ENCODE assay signal across 1 cellular context in genomic region chr18:812673-813404, GRCh38.
TF ChIP-seq lines count a peak whose summit lies in the region.

No MANE protein-coding gene starts in this region.

TF ChIP-seq in HepG2, 621 proteins besides CTCF, POLR2A, EP300 and RAD21 (continued from another document and continues in another):
- TF ChIP-seq, protein P1, sequence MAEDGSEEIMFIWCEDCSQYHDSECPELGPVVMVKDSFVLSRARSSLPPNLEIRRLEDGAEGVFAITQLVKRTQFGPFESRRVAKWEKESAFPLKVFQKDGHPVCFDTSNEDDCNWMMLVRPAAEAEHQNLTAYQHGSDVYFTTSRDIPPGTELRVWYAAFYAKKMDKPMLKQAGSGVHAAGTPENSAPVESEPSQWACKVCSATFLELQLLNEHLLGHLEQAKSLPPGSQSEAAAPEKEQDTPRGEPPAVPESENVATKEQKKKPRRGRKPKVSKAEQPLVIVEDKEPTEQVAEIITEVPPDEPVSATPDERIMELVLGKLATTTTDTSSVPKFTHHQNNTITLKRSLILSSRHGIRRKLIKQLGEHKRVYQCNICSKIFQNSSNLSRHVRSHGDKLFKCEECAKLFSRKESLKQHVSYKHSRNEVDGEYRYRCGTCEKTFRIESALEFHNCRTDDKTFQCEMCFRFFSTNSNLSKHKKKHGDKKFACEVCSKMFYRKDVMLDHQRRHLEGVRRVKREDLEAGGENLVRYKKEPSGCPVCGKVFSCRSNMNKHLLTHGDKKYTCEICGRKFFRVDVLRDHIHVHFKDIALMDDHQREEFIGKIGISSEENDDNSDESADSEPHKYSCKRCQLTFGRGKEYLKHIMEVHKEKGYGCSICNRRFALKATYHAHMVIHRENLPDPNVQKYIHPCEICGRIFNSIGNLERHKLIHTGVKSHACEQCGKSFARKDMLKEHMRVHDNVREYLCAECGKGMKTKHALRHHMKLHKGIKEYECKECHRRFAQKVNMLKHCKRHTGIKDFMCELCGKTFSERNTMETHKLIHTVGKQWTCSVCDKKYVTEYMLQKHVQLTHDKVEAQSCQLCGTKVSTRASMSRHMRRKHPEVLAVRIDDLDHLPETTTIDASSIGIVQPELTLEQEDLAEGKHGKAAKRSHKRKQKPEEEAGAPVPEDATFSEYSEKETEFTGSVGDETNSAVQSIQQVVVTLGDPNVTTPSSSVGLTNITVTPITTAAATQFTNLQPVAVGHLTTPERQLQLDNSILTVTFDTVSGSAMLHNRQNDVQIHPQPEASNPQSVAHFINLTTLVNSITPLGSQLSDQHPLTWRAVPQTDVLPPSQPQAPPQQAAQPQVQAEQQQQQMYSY (CRISPR knock-in tag; IDR thresholded peaks at IDR 0.05): 0 out of 2 replicates have a peak, but pooled peaks have one; percentile 5
- no peak for TF ChIP-seq ZNF672 (CRISPR knock-in tag; IDR thresholded peaks at IDR 0.05)
- TF ChIP-seq PRMT3 (CRISPR knock-in tag; IDR thresholded peaks at IDR 0.05; ENCODE audit: borderline replicate concordance, low read depth): no peak
- TF ChIP-seq, protein P2, sequence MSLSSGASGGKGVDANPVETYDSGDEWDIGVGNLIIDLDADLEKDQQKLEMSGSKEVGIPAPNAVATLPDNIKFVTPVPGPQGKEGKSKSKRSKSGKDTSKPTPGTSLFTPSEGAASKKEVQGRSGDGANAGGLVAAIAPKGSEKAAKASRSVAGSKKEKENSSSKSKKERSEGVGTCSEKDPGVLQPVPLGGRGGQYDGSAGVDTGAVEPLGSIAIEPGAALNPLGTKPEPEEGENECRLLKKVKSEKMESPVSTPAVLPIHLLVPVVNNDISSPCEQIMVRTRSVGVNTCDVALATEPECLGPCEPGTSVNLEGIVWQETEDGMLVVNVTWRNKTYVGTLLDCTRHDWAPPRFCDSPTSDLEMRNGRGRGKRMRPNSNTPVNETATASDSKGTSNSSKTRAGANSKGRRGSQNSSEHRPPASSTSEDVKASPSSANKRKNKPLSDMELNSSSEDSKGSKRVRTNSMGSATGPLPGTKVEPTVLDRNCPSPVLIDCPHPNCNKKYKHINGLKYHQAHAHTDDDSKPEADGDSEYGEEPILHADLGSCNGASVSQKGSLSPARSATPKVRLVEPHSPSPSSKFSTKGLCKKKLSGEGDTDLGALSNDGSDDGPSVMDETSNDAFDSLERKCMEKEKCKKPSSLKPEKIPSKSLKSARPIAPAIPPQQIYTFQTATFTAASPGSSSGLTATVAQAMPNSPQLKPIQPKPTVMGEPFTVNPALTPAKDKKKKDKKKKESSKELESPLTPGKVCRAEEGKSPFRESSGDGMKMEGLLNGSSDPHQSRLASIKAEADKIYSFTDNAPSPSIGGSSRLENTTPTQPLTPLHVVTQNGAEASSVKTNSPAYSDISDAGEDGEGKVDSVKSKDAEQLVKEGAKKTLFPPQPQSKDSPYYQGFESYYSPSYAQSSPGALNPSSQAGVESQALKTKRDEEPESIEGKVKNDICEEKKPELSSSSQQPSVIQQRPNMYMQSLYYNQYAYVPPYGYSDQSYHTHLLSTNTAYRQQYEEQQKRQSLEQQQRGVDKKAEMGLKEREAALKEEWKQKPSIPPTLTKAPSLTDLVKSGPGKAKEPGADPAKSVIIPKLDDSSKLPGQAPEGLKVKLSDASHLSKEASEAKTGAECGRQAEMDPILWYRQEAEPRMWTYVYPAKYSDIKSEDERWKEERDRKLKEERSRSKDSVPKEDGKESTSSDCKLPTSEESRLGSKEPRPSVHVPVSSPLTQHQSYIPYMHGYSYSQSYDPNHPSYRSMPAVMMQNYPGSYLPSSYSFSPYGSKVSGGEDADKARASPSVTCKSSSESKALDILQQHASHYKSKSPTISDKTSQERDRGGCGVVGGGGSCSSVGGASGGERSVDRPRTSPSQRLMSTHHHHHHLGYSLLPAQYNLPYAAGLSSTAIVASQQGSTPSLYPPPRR (CRISPR knock-in tag; IDR thresholded peaks at IDR 0.05; ENCODE audit: borderline replicate concordance): no peak
- no peak for TF ChIP-seq ZNF713 (CRISPR knock-in tag; IDR thresholded peaks at IDR 0.05)
- TF ChIP-seq HMG20A (CRISPR knock-in tag; IDR thresholded peaks at IDR 0.05; ENCODE audit: borderline replicate concordance): no peak
- no peak for TF ChIP-seq STAT5B (CRISPR knock-in tag; IDR thresholded peaks at IDR 0.05)
- 0 out of 2 replicates have a peak, but pooled peaks have one; percentile 74 for TF ChIP-seq FOXO4 (CRISPR knock-in tag; conservative IDR thresholded peaks at IDR 0.05)
- TF ChIP-seq ZC3H13 (CRISPR knock-in tag; IDR thresholded peaks at IDR 0.05): peak; percentile 70; the same call in 1 of the 2 replicates
- TF ChIP-seq HOMEZ (CRISPR knock-in tag; IDR thresholded peaks at IDR 0.05; ENCODE audit: low read depth): no peak
- TF ChIP-seq ZNF570 (CRISPR knock-in tag; IDR thresholded peaks at IDR 0.05; ENCODE audit: borderline replicate concordance): no peak
- no peak for TF ChIP-seq ZNF17 (CRISPR knock-in tag; IDR thresholded peaks at IDR 0.05)
- no peak for TF ChIP-seq CAMTA2 (CRISPR knock-in tag; IDR thresholded peaks at IDR 0.05; ENCODE audit: borderline replicate concordance)
- TF ChIP-seq ZNF317 (CRISPR knock-in tag; IDR thresholded peaks at IDR 0.05): no peak
- no peak for TF ChIP-seq ZNF512B (CRISPR knock-in tag; IDR thresholded peaks at IDR 0.05; ENCODE audit: borderline replicate concordance)
- no peak for TF ChIP-seq ZNF614 (CRISPR knock-in tag; IDR thresholded peaks at IDR 0.05; ENCODE audit: borderline replicate concordance)
- 0 out of 4 replicates have a peak, but pooled peaks of 1 of the 2 experiments have one; percentile 5 for TF ChIP-seq KLF16 (CRISPR knock-in tag; IDR thresholded peaks at IDR 0.05)
- no peak for TF ChIP-seq MEIS1 (CRISPR knock-in tag; IDR thresholded peaks at IDR 0.05; ENCODE audit: borderline replicate concordance)
- TF ChIP-seq FOXA3 (CRISPR knock-in tag; IDR thresholded peaks at IDR 0.05): no peak
- TF ChIP-seq, protein P3, sequence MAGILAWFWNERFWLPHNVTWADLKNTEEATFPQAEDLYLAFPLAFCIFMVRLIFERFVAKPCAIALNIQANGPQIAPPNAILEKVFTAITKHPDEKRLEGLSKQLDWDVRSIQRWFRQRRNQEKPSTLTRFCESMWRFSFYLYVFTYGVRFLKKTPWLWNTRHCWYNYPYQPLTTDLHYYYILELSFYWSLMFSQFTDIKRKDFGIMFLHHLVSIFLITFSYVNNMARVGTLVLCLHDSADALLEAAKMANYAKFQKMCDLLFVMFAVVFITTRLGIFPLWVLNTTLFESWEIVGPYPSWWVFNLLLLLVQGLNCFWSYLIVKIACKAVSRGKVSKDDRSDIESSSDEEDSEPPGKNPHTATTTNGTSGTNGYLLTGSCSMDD (CRISPR knock-in tag; IDR thresholded peaks at IDR 0.05): no peak
- no peak for TF ChIP-seq ZSCAN29 (CRISPR knock-in tag; conservative IDR thresholded peaks at IDR 0.05)
- TF ChIP-seq NRL (CRISPR knock-in tag; IDR thresholded peaks at IDR 0.05; ENCODE audit: borderline replicate concordance): no peak; the same call in 1 of the 2 replicates
- no peak for TF ChIP-seq SKI (IDR thresholded peaks at IDR 0.05; ENCODE audit: partially characterized antibody)
- TF ChIP-seq HNF4A (CRISPR knock-in tag; IDR thresholded peaks at IDR 0.05): no peak
- no peak for TF ChIP-seq ZNF749 (CRISPR knock-in tag; IDR thresholded peaks at IDR 0.05; ENCODE audit: borderline replicate concordance)
- no peak for TF ChIP-seq GATA4 (IDR thresholded peaks at IDR 0.05; ENCODE audit: borderline replicate concordance, low read depth)
- TF ChIP-seq ZNF839 (CRISPR knock-in tag; IDR thresholded peaks at IDR 0.05; ENCODE audit: borderline replicate concordance): no peak
- TF ChIP-seq MLX (CRISPR knock-in tag; IDR thresholded peaks at IDR 0.05): no peak
- TF ChIP-seq POLR2G (IDR thresholded peaks at IDR 0.05; ENCODE audit: low read depth, low read length): peak; percentile 70
- TF ChIP-seq NFKBIZ (CRISPR knock-in tag; IDR thresholded peaks at IDR 0.05): 0 out of 2 replicates have a peak, but pooled peaks have one; percentile 23
- no peak for TF ChIP-seq ZNF546 (CRISPR knock-in tag; conservative IDR thresholded peaks at IDR 0.05)
- no peak for TF ChIP-seq JUND (CRISPR knock-in tag; IDR thresholded peaks at IDR 0.05)
- TF ChIP-seq, protein P4, sequence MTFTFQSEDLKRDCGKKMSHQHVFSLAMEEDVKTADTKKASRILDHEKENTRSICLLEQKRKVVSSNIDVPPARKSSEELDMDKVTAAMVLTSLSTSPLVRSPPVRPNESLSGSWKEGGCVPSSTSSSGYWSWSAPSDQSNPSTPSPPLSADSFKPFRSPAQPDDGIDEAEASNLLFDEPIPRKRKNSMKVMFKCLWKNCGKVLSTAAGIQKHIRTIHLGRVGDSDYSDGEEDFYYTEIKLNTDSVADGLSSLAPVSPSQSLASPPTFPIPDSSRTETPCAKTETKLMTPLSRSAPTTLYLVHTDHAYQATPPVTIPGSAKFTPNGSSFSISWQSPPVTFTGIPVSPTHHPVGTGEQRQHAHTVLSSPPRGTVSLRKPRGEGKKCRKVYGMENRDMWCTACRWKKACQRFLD (CRISPR knock-in tag; IDR thresholded peaks at IDR 0.05; ENCODE audit: borderline replicate concordance): 0 out of 2 replicates have a peak, but pooled peaks have one; percentile 66
- no peak for TF ChIP-seq ERF (CRISPR knock-in tag; IDR thresholded peaks at IDR 0.05)
- TF ChIP-seq HDAC6 (IDR thresholded peaks at IDR 0.05; ENCODE audit: low read depth, low read length): no peak
- TF ChIP-seq ZNF383 (CRISPR knock-in tag; IDR thresholded peaks at IDR 0.05; ENCODE audit: borderline replicate concordance): no peak
- TF ChIP-seq REL (CRISPR knock-in tag; conservative IDR thresholded peaks at IDR 0.05): no peak
- TF ChIP-seq ARNT2 (CRISPR knock-in tag; IDR thresholded peaks at IDR 0.05; ENCODE audit: low read depth): peak; percentile 39; the same call in 1 of the 2 replicates
- no peak for TF ChIP-seq ARID3A (IDR thresholded peaks at IDR 0.05; ENCODE audit: low read depth, low read length)
- TF ChIP-seq CBX5 (CRISPR knock-in tag; IDR thresholded peaks at IDR 0.05; ENCODE audit: borderline replicate concordance): no peak; the same call in 1 of the 2 replicates
- TF ChIP-seq GTF2F1 (IDR thresholded peaks at IDR 0.05; ENCODE audit: low read length): no peak
